ENCODE assay signal across 26 cellular contexts in the genomic region with DNA sequence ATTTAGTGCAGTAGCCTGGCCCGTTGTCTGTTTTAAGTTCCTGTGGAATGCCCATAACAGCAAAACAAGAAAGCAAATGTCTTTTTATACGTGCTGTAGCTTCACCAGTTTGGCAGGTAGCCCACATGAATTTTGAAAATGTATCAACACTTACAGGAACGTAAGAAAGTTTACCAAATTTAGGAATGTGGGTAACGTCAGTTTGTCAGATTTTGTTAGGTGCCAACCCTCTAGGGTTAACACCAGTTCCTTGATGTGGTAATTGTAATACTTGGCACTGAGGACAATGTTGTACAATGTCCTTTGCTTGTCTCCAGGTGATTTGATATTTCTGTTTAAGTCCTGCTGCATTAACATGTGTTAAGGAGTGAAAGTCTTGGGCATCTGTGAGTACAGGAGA. TPM values are rescaled to one million over a fixed set of nuclear protein-coding genes. Genes with fewer than 3 reads are reported as not detected.
DNase-seq lines count a peak whose midpoint lies in the region; ATAC-seq and TF ChIP-seq lines count a peak whose summit lies in the region.
"Had no signal": no experiment of that assay in that cellular context is flagged by ENCODE, and none has a peak within 500 bp of the region (broad histone marks: within the 10 kb centered on the region; RNA-seq: fewer than 3 reads in every experiment).

No MANE protein-coding gene starts in this region.

- CTCF ChIA-PET in activated CD4-positive, alpha-beta T cell treated with anti-CD3 and anti-CD28 coated beads, Interleukin-2, amount 10 ng/mL, durations not matched to agents 7 days and 5 days (lab: Charles Lee), result interaction anchor here (0.6 to 2.6 kb wide), 3 partner anchors 10 to 77 kb away, joined by 3 to 11 read pairs (median 4); no protein-coding TSS in a partner anchor
- CTCF ChIA-PET in T-cell (lab: Charles Lee), result interaction anchor here in 1 of 2 donors (1.5 kb wide), 1 partner anchor 40 kb away, joined by 4 read pairs; no protein-coding TSS in a partner anchor

- POLR2A ChIA-PET in activated CD4-positive, alpha-beta T cell treated with anti-CD3 and anti-CD28 coated beads, Interleukin-2, amount 10 ng/mL, durations not matched to agents 7 days and 5 days (lab: Charles Lee), result no interaction called here
- POLR2A ChIA-PET in T-cell (lab: Charles Lee), result interaction anchor here (0.8 to 1.0 kb wide), 2 partner anchors 53 to 112 kb away, joined by 3 read pairs; no protein-coding TSS in a partner anchor
- POLR2A ChIA-PET in activated naive CD8-positive, alpha-beta T cell treated with anti-CD3 and anti-CD28 coated beads, Interleukin-2, amount 10 ng/mL, durations not matched to agents 7 days and 5 days (lab: Charles Lee), result interaction anchor here (0.9 to 7.3 kb wide), 9 partner anchors 11 to 114 kb away, joined by 3 to 81 read pairs (median 4); a partner anchor contains a TSS

- peak in 2 of 4 experiments; percentile 5 to 21 for ATAC-seq in T-cell (replicated peaks in 1 of 4)
- no peak for ATAC-seq in activated naive CD8-positive, alpha-beta T cell treated with anti-CD3 and anti-CD28 coated beads, Interleukin-2, amount 10 ng/mL, durations not matched to agents 7 days and 5 days (ENCODE audit: low read depth)
- ATAC-seq: GM12878, WTC11 had no signal

- H3K27ac Mint-ChIP-seq in activated CD4-positive, alpha-beta T cell treated with anti-CD3 and anti-CD28 coated beads, Interleukin-2, amount 10 ng/mL, durations not matched to agents 7 days and 5 days, result peak overlapping the region; percentile 86
- peak overlapping the region; percentile 97 to 100 for H3K27ac Mint-ChIP-seq in T-cell
- H3K27ac Mint-ChIP-seq in activated naive CD8-positive, alpha-beta T cell treated with anti-CD3 and anti-CD28 coated beads, Interleukin-2, amount 10 ng/mL, durations not matched to agents 7 days and 5 days, result peak overlapping the region; percentile 82
- peak overlapping the region in 2 of 3 experiments; percentile 1 to 22 for H3K27ac Mint-ChIP-seq in nephron
- H3K27ac Mint-ChIP-seq: WTC11 had no signal

- no peak for TF ChIP-seq CTCF in nephron (IDR thresholded peaks at IDR 0.05; ENCODE audit: unreplicated experiment in 3 of 3)

- peaks cover 56% of the 10 kb centered on the region for H3K36me3 Mint-ChIP-seq in activated CD4-positive, alpha-beta T cell treated with anti-CD3 and anti-CD28 coated beads, Interleukin-2, amount 10 ng/mL, durations not matched to agents 7 days and 5 days (ENCODE audit: low read depth)
- H3K36me3 Mint-ChIP-seq in T-cell (peaks cover 40% of the 10 kb centered on the region), nephron (ENCODE audit: low read depth) (no peaks in the 10 kb centered on the region)
- H3K36me3 Mint-ChIP-seq in activated naive CD8-positive, alpha-beta T cell treated with anti-CD3 and anti-CD28 coated beads, Interleukin-2, amount 10 ng/mL, durations not matched to agents 7 days and 5 days, result peaks cover 42% of the 10 kb centered on the region

- no peak for DNase-seq in activated CD4-positive, alpha-beta T cell treated with anti-CD3 and anti-CD28 coated beads, Interleukin-2, amount 10 ng/mL, durations not matched to agents 7 days and 5 days
- no peak for DNase-seq in activated CD4-positive, alpha-beta T cell treated with anti-CD3 and anti-CD28 coated beads for 48 hours
- DNase-seq in T-cell, result peak in 4 of 34 experiments; percentile 18 to 36 (median 24)
- DNase-seq in activated naive CD8-positive, alpha-beta T cell treated with anti-CD3 and anti-CD28 coated beads, Interleukin-2, amount 10 ng/mL, durations not matched to agents 7 days and 5 days, result no peak
- no peak for DNase-seq in NCI-H2196 (lab: John Stamatoyannopoulos, UW; ENCODE audit: unreplicated experiment)
- no peak for DNase-seq in HPDE6-E6E7 (ENCODE audit: extremely low spot score)
- no peak for DNase-seq in NCI-H748 (lab: John Stamatoyannopoulos, UW; ENCODE audit: unreplicated experiment)
- DNase-seq: activated gamma-delta T cell treated with Interleukin-2 at 50 U/mL for 16 hours; Caco-2; DMS79 treated with DMSO at 0.1 percent for 48 hours; KBM-7; NCI-H146; NCI-H69; occipital lobe; SK-N-SH; stimulated activated CD4-positive, alpha-beta T cell treated with anti-CD3 and anti-CD28 coated beads, Interleukin-4, amount 100 ng/mL, for 1 hour; stimulated activated naive CD4-positive, alpha-beta T cell treated with Interleukin-2 at 50 U/mL for 16 hours; T1000; tibial artery had no signal

- no peaks in the 10 kb centered on the region for H3K27me3 Mint-ChIP-seq in activated CD4-positive, alpha-beta T cell treated with anti-CD3 and anti-CD28 coated beads, Interleukin-2, amount 10 ng/mL, durations not matched to agents 7 days and 5 days
- H3K27me3 Mint-ChIP-seq in T-cell (no peaks in the 10 kb centered on the region), nephron (ENCODE audit: low read depth) (no peaks in the 10 kb centered on the region)
- H3K27me3 Mint-ChIP-seq in activated naive CD8-positive, alpha-beta T cell treated with anti-CD3 and anti-CD28 coated beads, Interleukin-2, amount 10 ng/mL, durations not matched to agents 7 days and 5 days, result no peaks in the 10 kb centered on the region

- peak overlapping the region; percentile 5 for H3K4me3 Mint-ChIP-seq in activated CD4-positive, alpha-beta T cell treated with anti-CD3 and anti-CD28 coated beads, Interleukin-2, amount 10 ng/mL, durations not matched to agents 7 days and 5 days
- peak overlapping the region; percentile 59 to 87 (median 70) for H3K4me3 Mint-ChIP-seq in T-cell
- peak overlapping the region; percentile 42 for H3K4me3 Mint-ChIP-seq in activated naive CD8-positive, alpha-beta T cell treated with anti-CD3 and anti-CD28 coated beads, Interleukin-2, amount 10 ng/mL, durations not matched to agents 7 days and 5 days
- H3K4me3 Mint-ChIP-seq in nephron, result no peak overlapping the region
- H3K4me3 Mint-ChIP-seq: WTC11 had no signal

- peaks cover 35% of the 10 kb centered on the region for H3K9me3 Mint-ChIP-seq in activated CD4-positive, alpha-beta T cell treated with anti-CD3 and anti-CD28 coated beads, Interleukin-2, amount 10 ng/mL, durations not matched to agents 7 days and 5 days
- peaks cover 0 to 32% (median 17%) of the 10 kb centered on the region in 3 donors for H3K9me3 Mint-ChIP-seq in T-cell
- H3K9me3 Mint-ChIP-seq in activated naive CD8-positive, alpha-beta T cell treated with anti-CD3 and anti-CD28 coated beads, Interleukin-2, amount 10 ng/mL, durations not matched to agents 7 days and 5 days, result peaks cover 22% of the 10 kb centered on the region
- H3K9me3 Mint-ChIP-seq in nephron, result peaks cover 16% of the 10 kb centered on the region

- peaks cover 47% of the 10 kb centered on the region for H3K4me1 Mint-ChIP-seq in activated CD4-positive, alpha-beta T cell treated with anti-CD3 and anti-CD28 coated beads, Interleukin-2, amount 10 ng/mL, durations not matched to agents 7 days and 5 days
- H3K4me1 Mint-ChIP-seq in T-cell (peaks cover 71 to 79% (median 73%) of the 10 kb centered on the region in 3 donors), nephron (peaks cover 11% of the 10 kb centered on the region)
- H3K4me1 Mint-ChIP-seq in activated naive CD8-positive, alpha-beta T cell treated with anti-CD3 and anti-CD28 coated beads, Interleukin-2, amount 10 ng/mL, durations not matched to agents 7 days and 5 days, result peaks cover 50% of the 10 kb centered on the region

RNA-seq across cellular contexts. Expression of a gene that starts 3.1 kb away (rescaled TPM):
- total RNA-seq in activated CD4-positive, alpha-beta T cell treated with anti-CD3 and anti-CD28 coated beads, Interleukin-2, amount 10 ng/mL, durations not matched to agents 7 days and 5 days, result 100 to 1,000 TPM; 311 to 335 TPM
- 100 to 1,000 TPM; 121 to 341 (median 306) TPM for total RNA-seq in T-cell
- 100 to 1,000 TPM; 285 to 288 TPM for total RNA-seq in activated naive CD8-positive, alpha-beta T cell treated with anti-CD3 and anti-CD28 coated beads, Interleukin-2, amount 10 ng/mL, durations not matched to agents 7 days and 5 days
- total RNA-seq: A172, Caco-2, chondrocyte, smooth muscle cell had no signal

RNA-seq across cellular contexts. Expression of a gene that starts 49.4 kb away (rescaled TPM):
- 100 to 1,000 TPM; 239 to 244 TPM for total RNA-seq in activated CD4-positive, alpha-beta T cell treated with anti-CD3 and anti-CD28 coated beads, Interleukin-2, amount 10 ng/mL, durations not matched to agents 7 days and 5 days
- 100 to 1,000 TPM in 3 of 5 donors, 10 to 100 TPM in 2; 76.8 to 430 (median 392) TPM for total RNA-seq in T-cell
- 100 to 1,000 TPM; 203 to 212 TPM for total RNA-seq in activated naive CD8-positive, alpha-beta T cell treated with anti-CD3 and anti-CD28 coated beads, Interleukin-2, amount 10 ng/mL, durations not matched to agents 7 days and 5 days
- total RNA-seq: A172, Caco-2, chondrocyte, kidney epithelial cell, smooth muscle cell had no signal

Comparison
In these comparisons a context has a peak if more than half of its experiments do, and no peak if none do; other contexts are left out.
1. H3K27ac Mint-ChIP-seq: peak in every context shown above with its lines; median percentile 98 in T-cell; 86 in activated CD4-positive, alpha-beta T cell treated with anti-CD3 and anti-CD28 coated beads, Interleukin-2, amount 10 ng/mL, durations not matched to agents 7 days and 5 days; 82 in activated naive CD8-positive, alpha-beta T cell treated with anti-CD3 and anti-CD28 coated beads, Interleukin-2, amount 10 ng/mL, durations not matched to agents 7 days and 5 days; 12 in nephron.
2. H3K4me3 Mint-ChIP-seq: peak in activated CD4-positive, alpha-beta T cell treated with anti-CD3 and anti-CD28 coated beads, Interleukin-2, amount 10 ng/mL, durations not matched to agents 7 days and 5 days (single experiment), T-cell (3 of 3) and activated naive CD8-positive, alpha-beta T cell treated with anti-CD3 and anti-CD28 coated beads, Interleukin-2, amount 10 ng/mL, durations not matched to agents 7 days and 5 days (single experiment); none in nephron (0 of 3).